Comparison of ENCODE assay signal across 18 cellular contexts in the genomic region with DNA sequence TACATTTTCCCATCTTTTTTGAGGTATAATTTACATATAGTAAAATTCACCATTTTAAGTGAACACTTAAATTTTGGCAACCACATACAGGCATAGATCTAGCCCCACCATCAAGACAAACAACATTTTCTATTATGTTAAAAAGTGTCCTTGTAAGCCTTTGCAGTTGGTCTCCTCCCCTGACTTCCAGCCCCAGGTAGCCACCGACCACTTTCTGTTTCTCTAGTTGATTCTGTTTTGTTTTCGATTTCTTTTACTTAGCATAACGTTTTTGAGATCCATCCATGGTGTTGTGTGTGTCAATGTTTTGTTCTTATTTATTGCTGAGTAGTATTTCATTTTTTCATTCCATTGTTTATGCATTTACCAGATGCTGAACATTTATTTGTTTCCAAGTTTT.
A peak's percentile ranks its signal among the peaks of the same experiment; 100 is the strongest.
DNase-seq lines count a peak whose midpoint lies in the region; ATAC-seq, FAIRE-seq and TF ChIP-seq lines count a peak whose summit lies in the region.
"Had no signal": no experiment of that assay in that cellular context is flagged by ENCODE, and none has a peak within 500 bp of the region (broad histone marks: within the 10 kb centered on the region; RNA-seq: fewer than 3 reads in every experiment).

No MANE protein-coding gene starts in this region.

- CTCF ChIA-PET in activated CD8-positive, alpha-beta memory T cell treated with anti-CD3 and anti-CD28 coated beads, Interleukin-2, amount 10 ng/mL, durations not matched to agents 7 days and 5 days (lab: Charles Lee): no interaction called here
- CTCF ChIA-PET in Caco-2 (lab: Charles Lee) (no interaction called here), K562 (lab: Yijun Ruan, JAX; ENCODE audit: low intra/inter-chr PET ratio) (no interaction called here)

- WGBS in K562 (ENCODE audit: insufficient coverage, low coverage, missing lambda C conversion rate): 4% methylated on average over 3 of the region's 3 CpGs

- no peak for TF ChIP-seq POLR2A in K562 (conservative IDR thresholded peaks at IDR 0.05)

- H4K20me1 ChIP-seq in MM.1S (ENCODE audit: insufficient read depth, low read length) (no peaks in the 10 kb centered on the region), K562 (replicated peaks; ENCODE audit: control insufficient read depth, insufficient read depth, low read length) (no peaks in the 10 kb centered on the region)
- H4K20me1 ChIP-seq: BLaER1 treated with 17β-estradiol and CSF1 and Interleukin-3, amounts not matched to agents 10 nM and 100 nM had no signal

- H3K9me3 ChIP-seq in Caco-2 (peaks cover 7% of the 10 kb centered on the region; the same call in 1 of the 2 replicates), MM.1S (replicated peaks; ENCODE audit: insufficient read depth, low read length) (no peaks in the 10 kb centered on the region), K562 (replicated peaks; ENCODE audit: control insufficient read depth, insufficient read depth, low read depth, low read length) (no peaks in the 10 kb centered on the region)

- POLR2A ChIA-PET in Caco-2 (lab: Charles Lee): no interaction called here
- POLR2A ChIA-PET in K562 (lab: Yijun Ruan, JAX): no interaction called here

- H3K27me3 ChIP-seq in Caco-2 (replicated peaks; ENCODE audit: control insufficient read depth, insufficient read depth, low read length): no peaks in the 10 kb centered on the region
- H3K27me3 ChIP-seq in MM.1S (replicated peaks; ENCODE audit: insufficient read depth, low read length): no peaks in the 10 kb centered on the region
- H3K27me3 ChIP-seq in K562 (ENCODE audit: control insufficient read depth in 2 of 2, insufficient read depth in 2 of 2, low read length in 2 of 2): no peaks in the 10 kb centered on the region
- H3K27me3 ChIP-seq: BLaER1 treated with 17β-estradiol and CSF1 and Interleukin-3, amounts not matched to agents 10 nM and 100 nM had no signal

- DNase-seq in activated CD8-positive, alpha-beta memory T cell treated with anti-CD3 and anti-CD28 coated beads, Interleukin-2, amount 10 ng/mL, durations not matched to agents 7 days and 5 days: peak; percentile 64
- no peak for DNase-seq in activated CD8-positive, alpha-beta memory T cell treated with anti-CD3 and anti-CD28 coated beads, Interleukin-2, amount 50 U/mL, for 48 hours
- no peak for DNase-seq in Caco-2
- peak; percentile 40 for DNase-seq in MM.1S
- DNase-seq in K562 (ENCODE audit: extremely low read depth in 1 of 4, low spot score in 3 of 4): no peak
- no peak for DNase-seq in COR-L47 (lab: John Stamatoyannopoulos, UW)
- DNase-seq: CD8-positive, alpha-beta memory T cell; DMS153; DMS79; GDM1; HCEC 1CT; HFFc6 had no signal

- H3F3A ChIP-seq in MM.1S (ENCODE audit: insufficient read depth, low read length): no peaks in the 10 kb centered on the region

- H3K36me3 Mint-ChIP-seq in activated CD8-positive, alpha-beta memory T cell treated with anti-CD3 and anti-CD28 coated beads, Interleukin-2, amount 10 ng/mL, durations not matched to agents 7 days and 5 days: peaks cover 31% of the 10 kb centered on the region
- peaks cover 31% of the 10 kb centered on the region for H3K36me3 Mint-ChIP-seq in Caco-2 (ENCODE audit: insufficient read depth, unreplicated experiment)

- H3K27ac ChIP-seq in MM.1S (ENCODE audit: low read length): no peak overlapping the region
- no peak overlapping the region for H3K27ac ChIP-seq in K562 (ENCODE audit: extremely low read depth, low read depth, low read length)
- H3K27ac ChIP-seq: BLaER1 treated with 17β-estradiol and CSF1 and Interleukin-3, amounts not matched to agents 10 nM and 100 nM; HL-60 had no signal

- H3K79me2 ChIP-seq in MM.1S (ENCODE audit: low read length) (no peaks in the 10 kb centered on the region), K562 (ENCODE audit: control insufficient read depth, insufficient read depth, low read length) (no peaks in the 10 kb centered on the region)

- FAIRE-seq in K562 (lab: Jason Lieb, UNC): no peak
- FAIRE-seq: H54 had no signal

- BruUV-seq in Caco-2 (replicated peaks; lab: Mats Ljungman, UMichigan) (no TSS peak), K562 (replicated peaks; lab: Mats Ljungman, UMichigan) (no TSS peak)

- peak; percentile 55 for ATAC-seq in activated CD8-positive, alpha-beta memory T cell treated with anti-CD3 and anti-CD28 coated beads, Interleukin-2, amount 10 ng/mL, durations not matched to agents 7 days and 5 days
- ATAC-seq in K562: no peak
- no peak for ATAC-seq in GM19452 (IDR thresholded peaks at IDR 0.05; ENCODE audit: unreplicated experiment)
- ATAC-seq: GM23338 had no signal

- TF ChIP-seq RAD21 in K562 (CRISPR knock-in tag; conservative IDR thresholded peaks at IDR 0.05 in 1 of 2, IDR thresholded peaks at IDR 0.05 in 1 of 2): no peak

- H3K4me2 ChIP-seq in MM.1S (ENCODE audit: low read depth, low read length): no peak overlapping the region
- no peak overlapping the region for H3K4me2 ChIP-seq in K562 (ENCODE audit: insufficient read depth, low read length)
- H3K4me2 ChIP-seq: BLaER1 treated with 17β-estradiol and CSF1 and Interleukin-3, amounts not matched to agents 10 nM and 100 nM; GM23338 had no signal

- intact Hi-C loops in Caco-2 (cut with micrococcal nuclease; ENCODE audit: unreplicated experiment) (no loop called here), K562 (cut with micrococcal nuclease) (no loop called here)

- TF ChIP-seq EP300 in K562 (IDR thresholded peaks at IDR 0.05; ENCODE audit: low read length): no peak

- no peaks in the 10 kb centered on the region for H3K9me3 Mint-ChIP-seq in activated CD8-positive, alpha-beta memory T cell treated with anti-CD3 and anti-CD28 coated beads, Interleukin-2, amount 10 ng/mL, durations not matched to agents 7 days and 5 days (ENCODE audit: low read depth)
- no peaks in the 10 kb centered on the region for H3K9me3 Mint-ChIP-seq in Caco-2 (ENCODE audit: unreplicated experiment)
- H3K9me3 Mint-ChIP-seq: CD8-positive, alpha-beta memory T cell; GM23338; HFFc6 had no signal

- peaks cover 38% of the 10 kb centered on the region for H3K4me1 Mint-ChIP-seq in activated CD8-positive, alpha-beta memory T cell treated with anti-CD3 and anti-CD28 coated beads, Interleukin-2, amount 10 ng/mL, durations not matched to agents 7 days and 5 days
- H3K4me1 Mint-ChIP-seq in Caco-2 (ENCODE audit: low read depth, unreplicated experiment): no peaks in the 10 kb centered on the region
- H3K4me1 Mint-ChIP-seq: GM23338 had no signal

- H3K4me1 ChIP-seq in Caco-2 (no peaks in the 10 kb centered on the region), MM.1S (ENCODE audit: low read length) (no peaks in the 10 kb centered on the region), K562 (replicated peaks in 1 of 2; ENCODE audit: control insufficient read depth in 2 of 2, insufficient read depth in 2 of 2, low read length in 2 of 2) (no peaks in the 10 kb centered on the region)

- no peaks in the 10 kb centered on the region for H3K36me3 ChIP-seq in Caco-2 (ENCODE audit: control insufficient read depth, insufficient read depth, low read length)
- no peaks in the 10 kb centered on the region for H3K36me3 ChIP-seq in MM.1S (replicated peaks; ENCODE audit: insufficient read depth, low read length)
- H3K36me3 ChIP-seq in K562 (ENCODE audit: control insufficient read depth, insufficient read depth, low read length): no peaks in the 10 kb centered on the region

- TF ChIP-seq CTCF in Caco-2 (IDR thresholded peaks at IDR 0.05; ENCODE audit: insufficient read depth in 1 of 2, low read depth in 1 of 2, low read length in 1 of 2, severe bottlenecking in 1 of 2, unreplicated experiment in 1 of 2) (no peak), MM.1S (IDR thresholded peaks at IDR 0.05; ENCODE audit: low read length) (no peak), K562 (IDR thresholded peaks at IDR 0.05 in 2 of 3, conservative IDR thresholded peaks at IDR 0.05 in 1 of 3; ENCODE audit: insufficient read depth in 2 of 3, low read depth in 1 of 3, low read length in 3 of 3) (no peak)

- no peak overlapping the region for H3K4me3 ChIP-seq in Caco-2 (ENCODE audit: low read depth, low read length)
- no peak overlapping the region for H3K4me3 ChIP-seq in MM.1S (ENCODE audit: low read length)
- no peak overlapping the region for H3K4me3 ChIP-seq in K562
- H3K4me3 ChIP-seq: BLaER1 treated with 17β-estradiol and CSF1 and Interleukin-3, amounts not matched to agents 10 nM and 100 nM; GM23338 had no signal

- H3K9me2 ChIP-seq in MM.1S (replicated peaks; ENCODE audit: insufficient read depth, low read length): no peaks in the 10 kb centered on the region

- peak overlapping the region; percentile 2 for H3K4me3 Mint-ChIP-seq in activated CD8-positive, alpha-beta memory T cell treated with anti-CD3 and anti-CD28 coated beads, Interleukin-2, amount 10 ng/mL, durations not matched to agents 7 days and 5 days
- no peak overlapping the region for H3K4me3 Mint-ChIP-seq in Caco-2 (ENCODE audit: unreplicated experiment)
- H3K4me3 Mint-ChIP-seq: B cell; CD8-positive, alpha-beta memory T cell; GM23338; HFFc6 had no signal

- no peaks in the 10 kb centered on the region for H3K9me1 ChIP-seq in K562 (ENCODE audit: control insufficient read depth, insufficient read depth, low read length)

- in situ Hi-C loops in K562 (cut with MboI): no loop called here

- peak overlapping the region; percentile 73 for H3K27ac Mint-ChIP-seq in activated CD8-positive, alpha-beta memory T cell treated with anti-CD3 and anti-CD28 coated beads, Interleukin-2, amount 10 ng/mL, durations not matched to agents 7 days and 5 days
- H3K27ac Mint-ChIP-seq in Caco-2 (ENCODE audit: unreplicated experiment): peak overlapping the region; percentile 25
- H3K27ac Mint-ChIP-seq: B cell, GM23338, HFFc6 had no signal

- H3K9ac ChIP-seq in MM.1S (ENCODE audit: low read length) (no peak overlapping the region), K562 (ENCODE audit: insufficient read depth in 1 of 2, low read depth in 2 of 2, low read length in 2 of 2) (no peak overlapping the region)
- H3K9ac ChIP-seq: BLaER1 treated with 17β-estradiol and CSF1 and Interleukin-3, amounts not matched to agents 10 nM and 100 nM had no signal

- H2AFZ ChIP-seq in MM.1S (ENCODE audit: low read length) (no peak overlapping the region), K562 (ENCODE audit: low read depth, low read length) (no peak overlapping the region)
- H2AFZ ChIP-seq: GM23338 had no signal

- no peaks in the 10 kb centered on the region for H3K27me3 Mint-ChIP-seq in activated CD8-positive, alpha-beta memory T cell treated with anti-CD3 and anti-CD28 coated beads, Interleukin-2, amount 10 ng/mL, durations not matched to agents 7 days and 5 days
- no peaks in the 10 kb centered on the region for H3K27me3 Mint-ChIP-seq in Caco-2 (ENCODE audit: insufficient read depth, unreplicated experiment)
- H3K27me3 Mint-ChIP-seq: B cell; CD8-positive, alpha-beta memory T cell had no signal

TF ChIP-seq in K562, 482 proteins besides CTCF, POLR2A, EP300 and RAD21:
- TF ChIP-seq ZNF316 (IDR thresholded peaks at IDR 0.05): peak; percentile 33; the same call in 1 of the 2 replicates
- TF ChIP-seq DIDO1 (tag; IDR thresholded peaks at IDR 0.05; ENCODE audit: low read depth): no peak
TF ChIP-seq in K562: peak in this region for 1.

Comparison
In these comparisons a context has a peak if more than half of its experiments do, and no peak if none do; other contexts are left out.
1. DNase-seq: peak in activated CD8-positive, alpha-beta memory T cell treated with anti-CD3 and anti-CD28 coated beads, Interleukin-2, amount 10 ng/mL, durations not matched to agents 7 days and 5 days (single experiment) and MM.1S (single experiment); none in activated CD8-positive, alpha-beta memory T cell treated with anti-CD3 and anti-CD28 coated beads, Interleukin-2, amount 50 U/mL, for 48 hours (single experiment), Caco-2 (0 of 2), K562 (0 of 4) and COR-L47 (single experiment).